Comparison of ENCODE assay signal across 9 cellular contexts in the genomic region with DNA sequence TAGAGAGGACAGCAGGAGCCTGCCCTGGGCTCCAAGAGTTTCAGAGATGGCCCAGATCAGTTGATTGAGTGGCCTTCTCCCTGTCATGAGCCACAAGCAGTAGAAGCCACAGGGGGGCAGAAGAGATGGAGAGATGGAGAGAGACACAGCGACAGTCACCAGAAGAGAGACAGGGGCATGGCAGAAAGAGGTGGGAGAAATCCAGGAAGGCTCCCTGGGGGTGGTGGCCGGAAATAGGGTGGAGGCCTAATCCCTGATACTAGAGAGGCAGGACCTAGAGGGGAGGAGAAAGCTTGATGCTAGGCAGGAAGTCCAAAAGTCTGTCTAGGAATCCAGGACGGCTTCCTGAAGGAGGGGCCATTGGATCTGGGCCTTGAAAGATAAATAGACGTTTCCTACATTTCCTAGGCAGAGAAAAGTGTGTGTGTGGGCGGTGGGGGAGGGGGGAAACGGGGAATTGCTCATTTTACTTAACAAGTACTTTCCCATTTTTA. TPM values are rescaled to one million over a fixed set of nuclear protein-coding genes. Genes with fewer than 3 reads are reported as not detected.
DNase-seq lines count a peak whose midpoint lies in the region; ATAC-seq, FAIRE-seq and TF ChIP-seq lines count a peak whose summit lies in the region.
"Had no signal": no experiment of that assay in that cellular context is flagged by ENCODE, and none has a peak within 500 bp of the region (broad histone marks: within the 10 kb centered on the region; RNA-seq: fewer than 3 reads in every experiment).

No MANE protein-coding gene starts in this region.

- H3K9me3 ChIP-seq in mucosa of descending colon: no peaks in the 10 kb centered on the region

- in situ Hi-C loops in SK-MEL-5 (cut with HindIII; ENCODE audit: low pct_unique_long_range_greater_than_20kb, low sequenced_read_pairs): no loop called here

- TF ChIP-seq CTCF in bronchial epithelial cell (IDR thresholded peaks at IDR 0.05; ENCODE audit: insufficient read depth, low read length, severe bottlenecking) (peak; percentile 24), mucosa of descending colon (IDR thresholded peaks at IDR 0.05) (no peak)

- H3K27me3 ChIP-seq in bronchial epithelial cell (ENCODE audit: control insufficient read depth, insufficient read depth, low read length): no peaks in the 10 kb centered on the region
- H3K27me3 ChIP-seq: cardiac muscle cell had no signal

- ATAC-seq in mucosa of descending colon (peak; percentile 57), GM19467 (IDR thresholded peaks at IDR 0.05; ENCODE audit: unreplicated experiment) (no peak), HG02571 (IDR thresholded peaks at IDR 0.05; ENCODE audit: unreplicated experiment) (no peak)

- FAIRE-seq in bronchial epithelial cell (lab: Jason Lieb, UNC): no peak

- intact Hi-C loops in mucosa of descending colon (cut with DNase I, micrococcal nuclease): loop anchor here in 1 of 2 donors (10.0 kb wide), 1 partner anchor 48 kb away; a partner anchor contains a TSS

- peak; percentile 79 for DNase-seq in activated effector memory CD4-positive, alpha-beta T cell treated with anti-CD3 and anti-CD28 coated beads, Interleukin-2, amount 50 U/mL, for 16 hours
- DNase-seq in activated effector memory CD4-positive, alpha-beta T cell treated with Interleukin-2 at 50 U/mL for 16 hours: no peak
- DNase-seq in SK-MEL-5 (ENCODE audit: low read depth, low spot score): peak; percentile 62
- DNase-seq in bronchial epithelial cell (ENCODE audit: low read depth): peak; percentile 46
- DNase-seq in mucosa of descending colon: peak in 2 of 3 donors; percentile 79 to 83
- DNase-seq in NCI-H1092 (lab: John Stamatoyannopoulos, UW): no peak

- H3K36me3 ChIP-seq in bronchial epithelial cell (ENCODE audit: control insufficient read depth, insufficient read depth, low read length): no peaks in the 10 kb centered on the region
- no peaks in the 10 kb centered on the region for H3K36me3 ChIP-seq in mucosa of descending colon (ENCODE audit: low read depth)
- H3K36me3 ChIP-seq: cardiac muscle cell had no signal

- H3K4me1 ChIP-seq in mucosa of descending colon (ENCODE audit: low read depth): peaks cover 23% of the 10 kb centered on the region

- H3K4me3 ChIP-seq in bronchial epithelial cell (ENCODE audit: low read depth, low read length): no peak overlapping the region
- H3K4me3 ChIP-seq in mucosa of descending colon: no peak overlapping the region
- H3K4me3 ChIP-seq: cardiac muscle cell had no signal

RNA-seq across cellular contexts. Expression of a gene that starts 9.6 kb away (rescaled TPM):
- total RNA-seq in SK-MEL-5 (2014; rRNA removed; shearing (Covaris generic)): 194 and 197 TPM in 2 replicates
- 151 and 164 TPM in 2 replicates for polyA plus RNA-seq in SK-MEL-5 (2015; cell fraction: cytosol; rRNA removed)
- polyA plus RNA-seq in SK-MEL-5 (2015; cell fraction: nucleus; rRNA removed): 57.3 and 61.3 TPM in 2 replicates
- 235 and 395 TPM in 2 replicates for total RNA-seq in bronchial epithelial cell
- total RNA-seq in mucosa of descending colon: 100 to 1,000 TPM; 205 to 373 (median 333) TPM

RNA-seq across cellular contexts. Expression of a gene that starts 45.0 kb away (rescaled TPM):
- 26.7 and 28.4 TPM in 2 replicates for total RNA-seq in SK-MEL-5 (2014; rRNA removed; shearing (Covaris generic))
- polyA plus RNA-seq in SK-MEL-5 (2015; cell fraction: cytosol; rRNA removed): 35.7 and 41.4 TPM in 2 replicates
- 13.9 and 16.4 TPM in 2 replicates for polyA plus RNA-seq in SK-MEL-5 (2015; cell fraction: nucleus; rRNA removed)
- total RNA-seq in bronchial epithelial cell (76.6 and 99.2 TPM in 2 replicates), mucosa of descending colon (100 to 1,000 TPM in 2 of 3 donors, 10 to 100 TPM in 1; 85.5 to 129 (median 119) TPM)

Comparison
In these comparisons a context has a peak if more than half of its experiments do, and no peak if none do; other contexts are left out.
1. DNase-seq: peak in activated effector memory CD4-positive, alpha-beta T cell treated with anti-CD3 and anti-CD28 coated beads, Interleukin-2, amount 50 U/mL, for 16 hours (single experiment), SK-MEL-5 (single experiment), bronchial epithelial cell (single experiment) and mucosa of descending colon (2 of 3); none in activated effector memory CD4-positive, alpha-beta T cell treated with Interleukin-2 at 50 U/mL for 16 hours (single experiment) and NCI-H1092 (single experiment).